ENCODE assay signal across 8 cellular contexts in genomic region chr19:44889830-44890365, GRCh38. TPM values are rescaled to one million over a fixed set of nuclear protein-coding genes. Genes with fewer than 3 reads are reported as not detected.
A peak's percentile ranks its signal among the peaks of the same experiment; 100 is the strongest.
DNase-seq lines count a peak whose midpoint lies in the region; ATAC-seq, FAIRE-seq and TF ChIP-seq lines count a peak whose summit lies in the region.

No MANE protein-coding gene starts in this region.

- H3K27ac ChIP-seq in heart left ventricle = peak overlapping the region in 9 of 12 donors; percentile 6 to 96 (median 93)
- H3K27ac ChIP-seq in mesodermal cell (ENCODE audit: low read depth, low read length, severe bottlenecking) = peak overlapping the region; percentile 91
- peak overlapping the region in 1 of 2 donors; percentile 85 for H3K27ac ChIP-seq in uterus

- no peak for TF ChIP-seq CTCF in heart left ventricle (IDR thresholded peaks at IDR 0.05)
- no peak for TF ChIP-seq CTCF in bronchial epithelial cell (IDR thresholded peaks at IDR 0.05; ENCODE audit: insufficient read depth, low read length, severe bottlenecking)
- no peak for TF ChIP-seq CTCF in uterus (IDR thresholded peaks at IDR 0.05)
- no peak for TF ChIP-seq CTCF in GM10266 (IDR thresholded peaks at IDR 0.05; ENCODE audit: control insufficient read depth, insufficient read depth, low read depth, missing control alignments)

- H3K9me3 ChIP-seq in heart left ventricle = no peaks in the 10 kb centered on the region
- no peaks in the 10 kb centered on the region for H3K9me3 ChIP-seq in mesodermal cell (ENCODE audit: control insufficient read depth, low read length)
- no peaks in the 10 kb centered on the region for H3K9me3 ChIP-seq in uterus

- H3K4me1 ChIP-seq in heart left ventricle = peaks cover 0 to 31% (median 21%) of the 10 kb centered on the region in 12 donors
- peaks cover 4% of the 10 kb centered on the region for H3K4me1 ChIP-seq in mesodermal cell (ENCODE audit: control insufficient read depth, insufficient read depth, low read length, poor library complexity, severe bottlenecking)
- H3K4me1 ChIP-seq in uterus = peaks cover 4 to 14% of the 10 kb centered on the region in 2 donors

- 53 to 58% (median 56%) methylated on average over 17 of the region's 17 CpGs for WGBS in heart left ventricle, 4 donors
- WGBS in mesodermal cell (ENCODE audit: insufficient coverage in 2 of 2), 2 experiments = 73 to 81% methylated on average over 17 of the region's 17 CpGs

- DNase-seq in heart left ventricle (no peak), cardiac septum (ENCODE audit: low spot score) (no peak), bronchial epithelial cell (ENCODE audit: low read depth) (no peak), uterus (no peak), NCI-H1694 treated with DMSO at 0.1 percent for 48 hours (lab: John Stamatoyannopoulos, UW) (no peak), GM10266 (ENCODE audit: extremely low spot score) (no peak)

- H3K27me3 ChIP-seq in heart left ventricle (no peaks in the 10 kb centered on the region), bronchial epithelial cell (ENCODE audit: control insufficient read depth, insufficient read depth, low read length) (no peaks in the 10 kb centered on the region), uterus (no peaks in the 10 kb centered on the region)

- no peak for FAIRE-seq in bronchial epithelial cell (lab: Jason Lieb, UNC)

- no peak for TF ChIP-seq POLR2A in heart left ventricle (IDR thresholded peaks at IDR 0.05)
- TF ChIP-seq POLR2A in uterus (IDR thresholded peaks at IDR 0.05) = no peak

- intact Hi-C loops in heart left ventricle (cut with DNase I) (loop anchor here in 7 of 10 donors (1.0 to 10.0 kb wide), 4 partner anchors 43 to 165 kb away; partner anchors contain the start of gene NECTIN2 (in 6 of the 7)), cardiac septum (cut with DNase I) (loop anchor here (1.0 to 2.0 kb wide), 2 partner anchors 43 to 65 kb away; partner anchors contain the start of genes CLPTM1 and NECTIN2), uterus (cut with DNase I; ENCODE audit: low total_unique reads) (no loop called here)

- peak overlapping the region; percentile 28 to 100 (median 73) for H3K4me3 ChIP-seq in heart left ventricle
- H3K4me3 ChIP-seq in bronchial epithelial cell (ENCODE audit: low read depth, low read length) = peak overlapping the region; percentile 47
- peak overlapping the region; percentile 39 for H3K4me3 ChIP-seq in mesodermal cell (ENCODE audit: extremely low read depth, insufficient read depth, low read length, poor library complexity, severe bottlenecking)
- H3K4me3 ChIP-seq in uterus = peak overlapping the region; percentile 50 to 59

- H3K36me3 ChIP-seq in heart left ventricle (peaks cover 0 to 59% (median 54%) of the 10 kb centered on the region in 9 donors), bronchial epithelial cell (ENCODE audit: control insufficient read depth, insufficient read depth, low read length) (peaks cover 18% of the 10 kb centered on the region), mesodermal cell (ENCODE audit: control insufficient read depth, insufficient read depth, low read length) (peaks cover 71% of the 10 kb centered on the region), uterus (no peaks in the 10 kb centered on the region)

- ATAC-seq in heart left ventricle (no peak), GM18498 (IDR thresholded peaks at IDR 0.05; ENCODE audit: unreplicated experiment) (no peak)

RNA-seq across cellular contexts. Expression of gene TOMM40, which starts 1.2 kb away (rescaled TPM):
- total RNA-seq in heart left ventricle = 10 to 100 TPM; 32.2 to 58.8 (median 46.3) TPM
- polyA plus RNA-seq in heart left ventricle = 10 to 100 TPM; 41.3 to 79.9 TPM
- total RNA-seq in cardiac septum = 43.0 TPM
- 47.6 and 82.9 TPM in 2 replicates for total RNA-seq in bronchial epithelial cell
- 60.5 TPM for polyA plus RNA-seq in mesodermal cell (2013, experiment 1 of 2)
- polyA plus RNA-seq in mesodermal cell (2013, experiment 2 of 2) = 48.4 TPM
- 10 to 100 TPM; 10.5 to 38.2 (median 24.1) TPM for total RNA-seq in uterus

RNA-seq across cellular contexts. Expression of gene APOE, which starts 15.7 kb away (rescaled TPM):
- total RNA-seq in heart left ventricle = 100 to 1,000 TPM in 2 of 9 donors, 10 to 100 TPM in 5, 1 to 10 TPM in 2; 4.1 to 149 (median 25.7) TPM
- polyA plus RNA-seq in heart left ventricle = 10 to 100 TPM; 33.2 to 35.7 TPM
- 26.6 TPM for total RNA-seq in cardiac septum
- 14.0 and 19.2 TPM in 2 replicates for total RNA-seq in bronchial epithelial cell
- 395 TPM for polyA plus RNA-seq in mesodermal cell (2013, experiment 1 of 2)
- polyA plus RNA-seq in mesodermal cell (2013, experiment 2 of 2) = 321 TPM
- total RNA-seq in uterus = 10 to 100 TPM in 3 of 4 donors, 1 to 10 TPM in 1; 9.1 to 92.5 (median 33.6) TPM

RNA-seq across cellular contexts. Expression of gene APOC1, which starts 24.5 kb away (rescaled TPM):
- total RNA-seq in heart left ventricle = 10 to 100 TPM in 2 of 9 donors, 1 to 10 TPM in 5, under 1 TPM in 1, not detected in 1; 0.83 to 84.7 (median 3.8) TPM
- 1 to 10 TPM; 1.1 to 2.1 TPM for polyA plus RNA-seq in heart left ventricle
- total RNA-seq in cardiac septum = 7.3 TPM
- total RNA-seq in bronchial epithelial cell = 0.26 and 0.79 TPM in 2 replicates
- polyA plus RNA-seq in mesodermal cell (2013, experiment 1 of 2) = 58.2 TPM
- polyA plus RNA-seq in mesodermal cell (2013, experiment 2 of 2) = 52.9 TPM
- total RNA-seq in uterus = 1 to 10 TPM in 3 of 4 donors, not detected in 1; 3.0 to 7.4 (median 3.5) TPM

RNA-seq across cellular contexts. Expression of gene NECTIN2, which starts 43.8 kb away (rescaled TPM):
- 10 to 100 TPM; 37.0 to 99.6 (median 57.6) TPM for total RNA-seq in heart left ventricle
- 10 to 100 TPM; 40.9 to 96.5 TPM for polyA plus RNA-seq in heart left ventricle
- 60.0 TPM for total RNA-seq in cardiac septum
- 30.3 and 66.6 TPM in 2 replicates for total RNA-seq in bronchial epithelial cell
- 251 TPM for polyA plus RNA-seq in mesodermal cell (2013, experiment 1 of 2)
- 201 TPM for polyA plus RNA-seq in mesodermal cell (2013, experiment 2 of 2)
- total RNA-seq in uterus = 100 to 1,000 TPM in 2 of 4 donors, 10 to 100 TPM in 2; 14.1 to 106 (median 86.1) TPM

RNA-seq across cellular contexts. Expression of gene APOC4, which starts 52.1 kb away (rescaled TPM):
- total RNA-seq in heart left ventricle = not detected
- polyA plus RNA-seq in heart left ventricle = not detected
- not detected for total RNA-seq in cardiac septum
- not detected in 2 replicates for total RNA-seq in bronchial epithelial cell
- not detected for polyA plus RNA-seq in mesodermal cell (2013, experiment 1 of 2)
- not detected for polyA plus RNA-seq in mesodermal cell (2013, experiment 2 of 2)
- total RNA-seq in uterus = not detected
